Comparison of ENCODE assay signal across 9 cellular contexts in the genomic region with DNA sequence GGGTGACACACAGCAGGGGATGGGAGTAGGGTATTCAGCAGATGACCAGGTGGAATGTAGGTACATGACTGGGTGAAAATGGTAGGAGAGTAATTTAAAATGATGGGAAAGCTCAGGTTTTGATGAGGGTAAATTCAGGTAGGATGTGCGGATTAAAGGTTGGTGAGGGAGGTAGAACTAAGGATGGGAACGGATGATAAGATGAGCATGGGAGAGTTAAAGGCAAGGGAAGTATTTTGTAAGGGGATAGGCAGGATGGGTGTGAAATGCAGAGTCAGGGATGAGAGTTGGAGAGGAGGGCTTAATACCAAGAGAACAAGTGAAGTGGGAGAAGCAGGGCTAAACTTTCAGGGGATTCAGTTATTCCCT. TPM values are rescaled to one million over a fixed set of nuclear protein-coding genes. Genes with fewer than 3 reads are reported as not detected.
DNase-seq lines count a peak whose midpoint lies in the region; ATAC-seq and TF ChIP-seq lines count a peak whose summit lies in the region.
"Had no signal": no experiment of that assay in that cellular context is flagged by ENCODE, and none has a peak within 500 bp of the region (broad histone marks: within the 10 kb centered on the region; RNA-seq: fewer than 3 reads in every experiment).

No MANE protein-coding gene starts in this region.

- H2AFZ ChIP-seq in DND-41 (ENCODE audit: low read depth, low read length) (no peak overlapping the region), OCI-LY7 (ENCODE audit: low read length) (no peak overlapping the region)

- peaks cover 76% of the 10 kb centered on the region for H3K79me2 ChIP-seq in DND-41 (ENCODE audit: insufficient read depth, low read length)
- peaks cover 51% of the 10 kb centered on the region for H3K79me2 ChIP-seq in OCI-LY7 (ENCODE audit: insufficient read depth, low read depth, low read length)

- CTCF ChIA-PET in OCI-LY7 (lab: Charles Lee; ENCODE audit: unreplicated experiment), result interaction anchor here (0.8 to 1.3 kb wide), 4 partner anchors 26 to 70 kb away, joined by 3 to 4 read pairs (median 4); a partner anchor contains a TSS

- no peak for ATAC-seq in DND-41 (ENCODE audit: insufficient read depth, low read depth)

- no peak for TF ChIP-seq POLR2A in sigmoid colon (IDR thresholded peaks at IDR 0.05)

- H3K36me3 ChIP-seq in DND-41 (ENCODE audit: insufficient read depth, low read length) (peaks cover 40% of the 10 kb centered on the region), OCI-LY7 (ENCODE audit: insufficient read depth, low read length) (peaks cover 23% of the 10 kb centered on the region; the same call in 1 of the 2 replicates), sigmoid colon (peaks cover 0 to 14% (median 11%) of the 10 kb centered on the region in 4 donors)

- no peak for TF ChIP-seq EP300 in sigmoid colon (IDR thresholded peaks at IDR 0.05)

- BruUV-seq in OCI-LY7 (replicated peaks; lab: Mats Ljungman, UMichigan), result no TSS peak

- POLR2A ChIA-PET in OCI-LY7 (lab: Charles Lee), result interaction anchor here (0.6 to 3.9 kb wide), 7 partner anchors 17 to 282 kb away, joined by 3 to 38 read pairs (median 5); a partner anchor contains a TSS

- peak overlapping the region; percentile 74 for H3K9ac ChIP-seq in DND-41 (ENCODE audit: low read depth, low read length)

- 82 to 93% methylated on average over 2 of the region's 2 CpGs for WGBS in sigmoid colon, 2 donors

- peak overlapping the region; percentile 76 for H3K27ac ChIP-seq in DND-41 (ENCODE audit: low read length)
- peak overlapping the region; percentile 77 for H3K27ac ChIP-seq in OCI-LY7 (ENCODE audit: low read depth, low read length, poor library complexity, severe bottlenecking)
- H3K27ac ChIP-seq in sigmoid colon, result peak overlapping the region; percentile 97 to 99 (median 98)

- no peaks in the 10 kb centered on the region for H3K9me3 ChIP-seq in DND-41 (ENCODE audit: insufficient read depth, low read length, severe bottlenecking)
- H3K9me3 ChIP-seq in OCI-LY7 (ENCODE audit: low read length), result no peaks in the 10 kb centered on the region
- H3K9me3 ChIP-seq in sigmoid colon, result no peaks in the 10 kb centered on the region

- H3K27me3 ChIP-seq in DND-41 (ENCODE audit: insufficient read depth, low read length, poor library complexity) (no peaks in the 10 kb centered on the region), sigmoid colon (no peaks in the 10 kb centered on the region)

- H3K4me1 ChIP-seq in DND-41 (ENCODE audit: insufficient read depth, low read length) (peaks cover 59% of the 10 kb centered on the region), OCI-LY7 (ENCODE audit: insufficient read depth, low read length, poor library complexity, severe bottlenecking) (peaks cover 60% of the 10 kb centered on the region), sigmoid colon (peaks cover 0 to 76% (median 72%) of the 10 kb centered on the region in 4 donors)

- TF ChIP-seq CTCF in DND-41 (IDR thresholded peaks at IDR 0.05; ENCODE audit: borderline replicate concordance, extremely low read depth, low read length, poor library complexity, severe bottlenecking), result no peak
- no peak for TF ChIP-seq CTCF in OCI-LY7 (conservative IDR thresholded peaks at IDR 0.05; ENCODE audit: low read length)
- no peak for TF ChIP-seq CTCF in fibroblast of mammary gland (conservative IDR thresholded peaks at IDR 0.05; ENCODE audit: control insufficient read depth, insufficient read depth, low read depth, low read length)
- TF ChIP-seq CTCF in sigmoid colon (IDR thresholded peaks at IDR 0.05), result no peak

- DNase-seq in DND-41 (no peak), OCI-LY7 (ENCODE audit: low spot score) (no peak), fibroblast of mammary gland (ENCODE audit: low read depth) (no peak), sigmoid colon (no peak), NCI-H1694 (lab: John Stamatoyannopoulos, UW) (no peak), T-helper 9 cell (no peak), MV-4-11 (lab: John Stamatoyannopoulos, UW) (no peak), pons (ENCODE audit: low spot score) (no peak)
- DNase-seq: NCI-H774 had no signal

- H3K4me3 ChIP-seq in DND-41 (ENCODE audit: low read depth in 1 of 2, low read length in 2 of 2) (peak overlapping the region in 1 of 2 experiments; percentile 94; a peak in 2 of 4 replicates), OCI-LY7 (ENCODE audit: low read depth, low read length, poor library complexity, severe bottlenecking) (peak overlapping the region; percentile 89), fibroblast of mammary gland (ENCODE audit: control insufficient read depth, low read depth, low read length) (peak overlapping the region; percentile 98), sigmoid colon (peak overlapping the region; percentile 80 to 86 (median 82))

- intact Hi-C loops in OCI-LY7 (cut with micrococcal nuclease; ENCODE audit: unreplicated experiment), result loop anchor here (10.0 kb wide), 1 partner anchor 656 kb away; a partner anchor contains a TSS
- intact Hi-C loops in sigmoid colon (cut with DNase I), result loop anchor here (1.0 to 5.0 kb wide), 2 partner anchors 72 to 123 kb away; a partner anchor contains a TSS

- H4K20me1 ChIP-seq in DND-41 (ENCODE audit: insufficient read depth, low read length) (peaks cover 50% of the 10 kb centered on the region), OCI-LY7 (ENCODE audit: insufficient read depth, low read length) (peaks cover 15% of the 10 kb centered on the region; the same call in 1 of the 2 replicates)

- H3K4me2 ChIP-seq in DND-41 (ENCODE audit: insufficient read depth, low read length) (peak overlapping the region; percentile 93), OCI-LY7 (ENCODE audit: low read length) (peak overlapping the region; percentile 97)

- no peaks in the 10 kb centered on the region for H3K9me2 ChIP-seq in OCI-LY7 (ENCODE audit: insufficient read depth, low read length)

RNA-seq across cellular contexts. Expression of a gene that starts 1.5 kb away (rescaled TPM):
- total RNA-seq in OCI-LY7 (2014; rRNA removed; shearing (Covaris generic)), result 87.5 and 98.8 TPM in 2 replicates
- total RNA-seq in OCI-LY7 (2022) (169 and 177 TPM in 2 replicates), sigmoid colon (100 to 1,000 TPM; 354 to 609 (median 525) TPM)
- polyA plus RNA-seq in sigmoid colon, result 100 to 1,000 TPM in 1 of 3 donors, 10 to 100 TPM in 2; 45.0 to 143 (median 57.6) TPM

RNA-seq across cellular contexts. Expression of a gene that starts 2.0 kb away (rescaled TPM):
- 16.8 and 18.2 TPM in 2 replicates for total RNA-seq in OCI-LY7 (2014; rRNA removed; shearing (Covaris generic))
- total RNA-seq in OCI-LY7 (2022) (21.9 and 23.0 TPM in 2 replicates), sigmoid colon (10 to 100 TPM; 65.9 to 82.7 (median 75.4) TPM)
- polyA plus RNA-seq in sigmoid colon, result 10 to 100 TPM; 31.0 to 39.0 (median 35.3) TPM

RNA-seq across cellular contexts. Expression of a gene that starts 18.6 kb away (rescaled TPM):
- 66.0 and 75.4 TPM in 2 replicates for total RNA-seq in OCI-LY7 (2014; rRNA removed; shearing (Covaris generic))
- total RNA-seq in OCI-LY7 (2022) (68.2 and 70.4 TPM in 2 replicates), sigmoid colon (10 to 100 TPM; 45.9 to 91.7 (median 64.8) TPM)
- polyA plus RNA-seq in sigmoid colon, result 10 to 100 TPM; 34.8 to 88.5 (median 58.5) TPM

RNA-seq across cellular contexts. Expression of a gene that starts 18.6 kb away (rescaled TPM):
- 12.3 and 13.5 TPM in 2 replicates for total RNA-seq in OCI-LY7 (2014; rRNA removed; shearing (Covaris generic))
- total RNA-seq in OCI-LY7 (2022) (27.1 and 31.3 TPM in 2 replicates), sigmoid colon (10 to 100 TPM; 13.3 to 23.5 (median 13.5) TPM)
- 10 to 100 TPM; 10.2 to 37.2 (median 21.3) TPM for polyA plus RNA-seq in sigmoid colon

RNA-seq across cellular contexts. Expression of a gene that starts 23.6 kb away (rescaled TPM):
- total RNA-seq in OCI-LY7 (2014; rRNA removed; shearing (Covaris generic)), result 0.67 and 2.3 TPM in 2 replicates
- 4.1 and 4.4 TPM in 2 replicates for total RNA-seq in OCI-LY7 (2022)
- not detected for total RNA-seq in sigmoid colon
- polyA plus RNA-seq in sigmoid colon, result under 1 TPM in 1 of 3 donors, not detected in 2; 0.57 TPM
